9 cellular contexts compared by ENCODE assay signal in genomic region chr17:56596741-56597494, GRCh38. TPM values are rescaled to one million over a fixed set of nuclear protein-coding genes. Genes with fewer than 3 reads are reported as not detected.
A peak's percentile ranks its signal among the peaks of the same experiment; 100 is the strongest.
DNase-seq lines count a peak whose midpoint lies in the region; ATAC-seq and TF ChIP-seq lines count a peak whose summit lies in the region.
"Had no signal": no experiment of that assay in that cellular context is flagged by ENCODE, and none has a peak within 500 bp of the region (broad histone marks: within the 10 kb centered on the region; RNA-seq: fewer than 3 reads in every experiment).

No MANE protein-coding gene starts in this region.

- H3K4me2 ChIP-seq in MM.1S (ENCODE audit: low read depth, low read length), result peak overlapping the region; percentile 51; the same call in 1 of the 2 replicates

- no peak for ATAC-seq in GM18909 (IDR thresholded peaks at IDR 0.05; ENCODE audit: poor library complexity, unreplicated experiment)
- ATAC-seq: esophagus mucosa had no signal

- no peaks in the 10 kb centered on the region for H3K79me2 ChIP-seq in MM.1S (ENCODE audit: low read length)

- no peaks in the 10 kb centered on the region for H3K9me2 ChIP-seq in MM.1S (replicated peaks; ENCODE audit: insufficient read depth, low read length)

- no peak overlapping the region for H2AFZ ChIP-seq in MM.1S (ENCODE audit: low read length)

- CTCF ChIA-PET in Calu3 (lab: Charles Lee), result no interaction called here

- H3K27me3 ChIP-seq in MM.1S (replicated peaks; ENCODE audit: insufficient read depth, low read length) (peaks cover 27% of the 10 kb centered on the region), prostate gland (replicated peaks; ENCODE audit: insufficient read depth) (no peaks in the 10 kb centered on the region)

- no peaks in the 10 kb centered on the region for H3K9me3 ChIP-seq in MM.1S (replicated peaks; ENCODE audit: insufficient read depth, low read length)
- no peaks in the 10 kb centered on the region for H3K9me3 ChIP-seq in prostate gland

- H3K27ac ChIP-seq in MM.1S (ENCODE audit: low read length) (no peak overlapping the region), prostate gland (no peak overlapping the region)

- peaks cover 12% of the 10 kb centered on the region; the same call in 1 of the 2 replicates for H3K4me1 ChIP-seq in MM.1S (ENCODE audit: low read length)
- peaks cover 5% of the 10 kb centered on the region for H3K4me1 ChIP-seq in prostate gland (replicated peaks)

- no TSS peak for BruUV-seq in Calu3 (replicated peaks; lab: Mats Ljungman, UMichigan)

- H3K27me3 Mint-ChIP-seq in Calu3 (ENCODE audit: unreplicated experiment), result peaks cover 35% of the 10 kb centered on the region

- no peaks in the 10 kb centered on the region for H4K20me1 ChIP-seq in MM.1S (ENCODE audit: insufficient read depth, low read length)

- no peaks in the 10 kb centered on the region for H3K9me3 Mint-ChIP-seq in Calu3 (ENCODE audit: low read depth, unreplicated experiment)

- TF ChIP-seq POLR2A in prostate gland (IDR thresholded peaks at IDR 0.05), result no peak

- peaks cover 12% of the 10 kb centered on the region for H3F3A ChIP-seq in MM.1S (ENCODE audit: insufficient read depth, low read length)

- H3K4me3 ChIP-seq in MM.1S (ENCODE audit: low read length), result peak overlapping the region; percentile 33
- peak overlapping the region; percentile 11 to 24 for H3K4me3 ChIP-seq in prostate gland

- H3K36me3 Mint-ChIP-seq in Calu3 (ENCODE audit: insufficient read depth, unreplicated experiment), result peaks cover 25% of the 10 kb centered on the region

- peaks cover 7% of the 10 kb centered on the region for H3K4me1 Mint-ChIP-seq in Calu3 (ENCODE audit: low read depth, unreplicated experiment)

- DNase-seq in Calu3, result no peak
- no peak for DNase-seq in MM.1S
- DNase-seq in ecto neural progenitor cell (ENCODE audit: low spot score), result peak; percentile 80
- no peak for DNase-seq in prostate gland (ENCODE audit: low spot score)
- DNase-seq in NOMO-1 treated with dmso at 0.1 percent for 144 hours (lab: John Stamatoyannopoulos, UW; ENCODE audit: unreplicated experiment), result no peak
- DNase-seq in SHP77 (lab: John Stamatoyannopoulos, UW), result no peak
- DNase-seq in cerebellum (ENCODE audit: low spot score), result no peak

- H3K4me3 Mint-ChIP-seq in Calu3 (ENCODE audit: low read depth, unreplicated experiment), result peak overlapping the region; percentile 55

- H3K9ac ChIP-seq in MM.1S (ENCODE audit: low read length), result no peak overlapping the region

- WGBS in prostate gland, result 3% methylated on average over 37 of the region's 37 CpGs

- H3K27ac Mint-ChIP-seq in Calu3 (ENCODE audit: unreplicated experiment), result no peak overlapping the region

- TF ChIP-seq CTCF in Calu3 (IDR thresholded peaks at IDR 0.05; ENCODE audit: unreplicated experiment) (no peak), MM.1S (IDR thresholded peaks at IDR 0.05; ENCODE audit: low read length) (no peak), prostate gland (IDR thresholded peaks at IDR 0.05) (no peak)

- H3K36me3 ChIP-seq in MM.1S (replicated peaks; ENCODE audit: insufficient read depth, low read length) (no peaks in the 10 kb centered on the region), prostate gland (no peaks in the 10 kb centered on the region)

- intact Hi-C loops in Calu3 (cut with micrococcal nuclease; ENCODE audit: unreplicated experiment), result loop anchor here (5.0 kb wide), 1 partner anchor 185 kb away; no protein-coding TSS in a partner anchor
- intact Hi-C loops in prostate gland (cut with DNase I), result loop anchor here (10.0 kb wide), 1 partner anchor 78 kb away; no protein-coding TSS in a partner anchor

RNA-seq across cellular contexts. Expression of gene NOG, which starts 3.4 kb away (rescaled TPM):
- 0.73 TPM in 1 of 2 replicates, not detected in the other for total RNA-seq in Calu3 (2022)
- total RNA-seq in prostate gland, result 1 to 10 TPM; 1.3 to 6.3 TPM
- 6.9 TPM for total RNA-seq in cerebellum
- total RNA-seq: esophagus mucosa had no signal
